13 cellular contexts compared by ENCODE assay signal in the genomic region with DNA sequence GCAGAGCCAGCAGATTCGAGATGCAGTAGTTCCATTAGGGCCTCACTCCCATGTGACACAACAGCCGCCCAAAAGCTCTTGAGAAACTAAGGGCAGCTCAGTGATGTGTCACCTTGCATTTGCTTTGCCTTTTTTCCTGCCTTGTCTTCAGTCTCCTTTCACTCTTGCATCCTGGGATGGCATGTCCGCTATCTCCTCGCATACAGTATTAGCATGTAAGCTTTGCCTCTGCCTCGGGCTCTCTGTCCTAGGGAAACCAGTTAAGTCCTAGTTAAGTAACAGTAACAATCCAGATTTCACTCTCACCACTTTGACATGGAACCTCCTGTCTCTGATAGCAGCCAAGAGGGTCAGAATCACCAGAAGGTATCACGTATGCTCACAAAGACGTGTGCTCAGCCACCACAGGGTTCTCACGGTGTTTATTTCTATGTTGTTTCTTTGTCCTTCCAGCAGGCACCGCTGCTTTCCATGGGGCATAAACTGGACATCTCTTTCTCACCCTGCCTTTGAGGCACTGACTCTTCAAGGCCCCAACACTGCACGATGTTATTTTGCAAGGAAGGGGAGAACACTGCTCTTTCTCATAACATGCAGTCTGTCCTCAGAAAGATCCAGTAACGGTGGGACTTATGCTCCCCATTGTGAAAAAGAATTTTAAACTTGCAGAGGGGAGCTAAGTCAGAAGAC. TPM values are rescaled to one million over a fixed set of nuclear protein-coding genes. Genes with fewer than 3 reads are reported as not detected.
DNase-seq lines count a peak whose midpoint lies in the region; ATAC-seq lines count a peak whose summit lies in the region.
"Had no signal": no experiment of that assay in that cellular context is flagged by ENCODE, and none has a peak within 500 bp of the region (broad histone marks: within the 10 kb centered on the region; RNA-seq: fewer than 3 reads in every experiment).

No MANE protein-coding gene starts in this region.

- peak overlapping the region in 3 of 5 donors; percentile 6 to 43 (median 22) for H3K4me3 ChIP-seq in subcutaneous abdominal adipose tissue (ENCODE audit: low read depth in 1 of 5, low read length in 5 of 5)
- H3K4me3 ChIP-seq: GM12878 had no signal

- no peak overlapping the region for H3K4me3 Mint-ChIP-seq in stimulated activated naive B cell treated with anti-CD40 and anti-IgM and Interleukin-4, amounts not matched to agents 10 μg/mL and 1 μg/mL and 100 μg/mL, for 72 hours
- H3K4me3 Mint-ChIP-seq: activated naive CD4-positive, alpha-beta T cell treated with anti-CD3 and anti-CD28 coated beads for 36 hours had no signal

- H3K9me3 ChIP-seq in subcutaneous abdominal adipose tissue (ENCODE audit: control insufficient read depth in 5 of 5, low read length in 5 of 5): no peaks in the 10 kb centered on the region

- H3K36me3 ChIP-seq in subcutaneous abdominal adipose tissue (ENCODE audit: control insufficient read depth in 5 of 5, insufficient read depth in 5 of 5, low read length in 5 of 5): no peaks in the 10 kb centered on the region

- no peak overlapping the region for H3K9ac ChIP-seq in subcutaneous abdominal adipose tissue (ENCODE audit: low read length in 5 of 5)

- H3K27me3 Mint-ChIP-seq in stimulated activated naive B cell treated with anti-CD40 and anti-IgM and Interleukin-4, amounts not matched to agents 10 μg/mL and 1 μg/mL and 100 μg/mL, for 72 hours: peaks cover 6 to 7% of the 10 kb centered on the region in 2 donors

- peak; percentile 35 for DNase-seq in NCI-H460 (ENCODE audit: extremely low read depth, low read depth)
- DNase-seq in iris pigment epithelial cell (ENCODE audit: low read depth): peak; percentile 42
- no peak for DNase-seq in stimulated activated naive B cell treated with anti-CD40 and anti-IgM and Interleukin-4, amounts not matched to agents 10 μg/mL and 1 μg/mL and 100 μg/mL, for 72 hours
- DNase-seq: activated CD4-positive, alpha-beta T cell treated with anti-CD3 and anti-CD28 coated beads, Interleukin-2, amount 50 U/mL, for 1 hour; activated naive CD4-positive, alpha-beta T cell treated with anti-CD3 and anti-CD28 coated beads for 36 hours; NCI-H1930; stimulated activated naive CD4-positive, alpha-beta T cell treated with Interleukin-2 at 50 U/mL for 16 hours had no signal

- H3K27ac ChIP-seq in cingulate gyrus (ENCODE audit: low read depth, low read length): peak overlapping the region; percentile 43
- H3K27ac ChIP-seq in subcutaneous abdominal adipose tissue (ENCODE audit: low read depth, low read length): peak overlapping the region; percentile 66

- peaks cover 0 to 3% of the 10 kb centered on the region in 2 donors for H3K9me3 Mint-ChIP-seq in stimulated activated naive B cell treated with anti-CD40 and anti-IgM and Interleukin-4, amounts not matched to agents 10 μg/mL and 1 μg/mL and 100 μg/mL, for 72 hours
- H3K9me3 Mint-ChIP-seq: activated naive CD4-positive, alpha-beta T cell treated with anti-CD3 and anti-CD28 coated beads for 36 hours had no signal

- H3K36me3 Mint-ChIP-seq in stimulated activated naive B cell treated with anti-CD40 and anti-IgM and Interleukin-4, amounts not matched to agents 10 μg/mL and 1 μg/mL and 100 μg/mL, for 72 hours: no peaks in the 10 kb centered on the region

- no peaks in the 10 kb centered on the region for H3K27me3 ChIP-seq in subcutaneous abdominal adipose tissue (ENCODE audit: control insufficient read depth in 5 of 5, insufficient read depth in 4 of 5, low read length in 5 of 5)

- H3K4me1 Mint-ChIP-seq in stimulated activated naive B cell treated with anti-CD40 and anti-IgM and Interleukin-4, amounts not matched to agents 10 μg/mL and 1 μg/mL and 100 μg/mL, for 72 hours: no peaks in the 10 kb centered on the region

- H3K4me1 ChIP-seq in subcutaneous abdominal adipose tissue (ENCODE audit: control insufficient read depth in 5 of 5, insufficient read depth in 5 of 5, low read length in 5 of 5): peaks cover 12 to 30% (median 22%) of the 10 kb centered on the region in 5 donors

- H3K27ac Mint-ChIP-seq in stimulated activated naive B cell treated with anti-CD40 and anti-IgM and Interleukin-4, amounts not matched to agents 10 μg/mL and 1 μg/mL and 100 μg/mL, for 72 hours: no peak overlapping the region
- H3K27ac Mint-ChIP-seq: activated naive CD4-positive, alpha-beta T cell treated with anti-CD3 and anti-CD28 coated beads for 36 hours had no signal

- no peak for ATAC-seq in stimulated activated naive B cell treated with anti-CD40 and anti-IgM and Interleukin-4, amounts not matched to agents 10 μg/mL and 1 μg/mL and 100 μg/mL, for 72 hours (replicated peaks)
- ATAC-seq in GM21515 (IDR thresholded peaks at IDR 0.05; ENCODE audit: unreplicated experiment): no peak
- ATAC-seq in HG03196 (IDR thresholded peaks at IDR 0.05; ENCODE audit: unreplicated experiment): no peak
- ATAC-seq in GM21619 (IDR thresholded peaks at IDR 0.05; ENCODE audit: unreplicated experiment): no peak
- ATAC-seq: GM12878 had no signal

RNA-seq across cellular contexts. Expression of a gene that starts 26.7 kb away (rescaled TPM):
- total RNA-seq in NCI-H460 (2014; rRNA removed; shearing (Covaris generic)): 22.0 and 23.8 TPM in 2 replicates
- polyA plus RNA-seq in NCI-H460 (2014; cell fraction: nucleus; rRNA removed): 22.1 and 24.3 TPM in 2 replicates
- total RNA-seq: activated naive CD4-positive, alpha-beta T cell treated with anti-CD3 and anti-CD28 coated beads for 36 hours had no signal
